Comparison of ENCODE assay signal across 1 cellular context in the genomic region with DNA sequence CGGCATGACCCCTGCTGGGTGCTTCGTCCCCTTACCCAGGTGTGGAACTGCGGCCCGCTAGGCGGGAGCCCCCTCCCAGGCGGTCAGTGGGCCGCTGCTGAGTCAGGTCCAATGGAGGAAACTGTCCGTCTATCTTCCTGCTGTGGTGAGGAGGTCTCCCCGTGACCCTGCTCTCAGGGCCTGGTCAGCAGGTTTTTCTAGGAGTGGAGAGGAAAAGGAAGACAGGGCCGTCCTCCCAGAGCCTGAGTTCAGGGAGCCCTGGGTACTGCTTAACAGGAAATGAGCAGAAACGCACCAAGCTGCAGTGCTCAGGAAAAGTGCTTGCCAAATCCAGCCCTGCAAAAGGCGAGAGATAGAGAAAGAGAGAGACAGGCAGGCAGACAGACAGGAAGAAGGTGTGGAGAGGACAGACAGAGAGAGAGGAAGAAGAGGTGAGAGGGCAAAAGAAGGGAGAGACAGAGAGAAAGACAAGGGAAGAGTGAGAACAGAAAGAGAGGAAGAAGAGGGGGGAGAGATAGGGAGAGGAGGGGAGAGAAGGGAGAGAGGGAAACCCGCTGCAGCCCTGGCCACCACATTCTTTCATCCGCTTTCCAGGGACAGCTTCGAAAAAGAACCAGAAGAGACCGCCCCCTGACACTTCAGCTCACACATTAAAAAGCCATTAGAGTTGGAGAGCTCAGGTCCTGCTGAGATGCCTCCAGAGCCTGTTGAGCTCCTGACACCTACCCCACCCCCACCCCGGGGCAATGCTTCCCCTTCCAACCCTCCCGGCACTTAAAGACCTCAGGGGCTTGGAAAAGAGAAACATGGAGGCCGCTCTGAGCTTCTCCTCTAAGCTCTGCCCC.
TF ChIP-seq lines count a peak whose summit lies in the region.

No MANE protein-coding gene starts in this region.

TF ChIP-seq in endothelial cell of umbilical vein, 7 proteins besides CTCF, POLR2A, EP300 and RAD21:
- no peak for TF ChIP-seq EZH2 (IDR thresholded peaks at IDR 0.05; ENCODE audit: borderline replicate concordance, low read depth, low read length, severe bottlenecking)
- no peak for TF ChIP-seq JUN (IDR thresholded peaks at IDR 0.05; ENCODE audit: borderline replicate concordance, insufficient read depth, insufficient read length, low read depth)
- TF ChIP-seq POLR2AphosphoS5 (IDR thresholded peaks at IDR 0.05; ENCODE audit: insufficient read depth, low read depth, low read length): no peak
- peak; percentile 49 for TF ChIP-seq GATA2 (IDR thresholded peaks at IDR 0.05; ENCODE audit: insufficient read depth, insufficient read length, low read depth, low read length)
- TF ChIP-seq MYC (IDR thresholded peaks at IDR 0.05; ENCODE audit: low read depth, low read length): no peak
- TF ChIP-seq FOS (IDR thresholded peaks at IDR 0.05; ENCODE audit: borderline replicate concordance, insufficient read depth, low read length): no peak
- TF ChIP-seq, protein P1, sequence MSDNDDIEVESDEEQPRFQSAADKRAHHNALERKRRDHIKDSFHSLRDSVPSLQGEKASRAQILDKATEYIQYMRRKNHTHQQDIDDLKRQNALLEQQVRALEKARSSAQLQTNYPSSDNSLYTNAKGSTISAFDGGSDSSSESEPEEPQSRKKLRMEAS (IDR thresholded peaks at IDR 0.05; ENCODE audit: insufficient read depth, insufficient read length): peak; percentile 12
